19 cellular contexts compared by ENCODE assay signal in genomic region chr5:172598251-172599203, GRCh38. TPM values are rescaled to one million over a fixed set of nuclear protein-coding genes. Genes with fewer than 3 reads are reported as not detected.
A peak's percentile ranks its signal among the peaks of the same experiment; 100 is the strongest.
DNase-seq lines count a peak whose midpoint lies in the region; ATAC-seq and TF ChIP-seq lines count a peak whose summit lies in the region.
"Had no signal": no experiment of that assay in that cellular context is flagged by ENCODE, and none has a peak within 500 bp of the region (broad histone marks: within the 10 kb centered on the region; RNA-seq: fewer than 3 reads in every experiment).

No MANE protein-coding gene starts in this region.

- TF ChIP-seq EP300 in esophagus muscularis mucosa (IDR thresholded peaks at IDR 0.05) = no peak

- H3K4me3 ChIP-seq in left ventricle myocardium inferior = no peak overlapping the region
- no peak overlapping the region for H3K4me3 ChIP-seq in esophagus muscularis mucosa
- H3K4me3 ChIP-seq in parathyroid adenoma (ENCODE audit: low read depth, low read length) = no peak overlapping the region
- H3K4me3 ChIP-seq in WERI-Rb-1 (ENCODE audit: low read depth, low read length) = no peak overlapping the region
- no peak overlapping the region for H3K4me3 ChIP-seq in breast epithelium
- H3K4me3 ChIP-seq: PC-9, SJSA1 had no signal

- no peak overlapping the region for H2AFZ ChIP-seq in parathyroid adenoma
- H2AFZ ChIP-seq: PC-9 had no signal

- 83% methylated on average over 17 of the region's 18 CpGs for WGBS in esophagus muscularis mucosa

- H3K9me3 ChIP-seq in left ventricle myocardium inferior (replicated peaks) (no peaks in the 10 kb centered on the region), esophagus muscularis mucosa (no peaks in the 10 kb centered on the region), parathyroid adenoma (ENCODE audit: control insufficient read depth, low read length) (no peaks in the 10 kb centered on the region), WERI-Rb-1 (ENCODE audit: severe bottlenecking) (no peaks in the 10 kb centered on the region), breast epithelium (no peaks in the 10 kb centered on the region)

- H3K27me3 ChIP-seq in left ventricle myocardium inferior (ENCODE audit: low read depth) = no peaks in the 10 kb centered on the region
- H3K27me3 ChIP-seq in esophagus muscularis mucosa = no peaks in the 10 kb centered on the region
- H3K27me3 ChIP-seq in parathyroid adenoma (ENCODE audit: control insufficient read depth, insufficient read depth, low read length) = no peaks in the 10 kb centered on the region
- H3K27me3 ChIP-seq in WERI-Rb-1 (ENCODE audit: insufficient read depth, low read depth, severe bottlenecking) = no peaks in the 10 kb centered on the region
- H3K27me3 ChIP-seq in breast epithelium = no peaks in the 10 kb centered on the region
- H3K27me3 ChIP-seq: SJSA1 had no signal

- no peak for DNase-seq in left ventricle myocardium inferior
- DNase-seq in Right ventricle myocardium superior = no peak
- no peak for DNase-seq in esophagus muscularis mucosa (ENCODE audit: extremely low spot score)
- no peak for DNase-seq in NCI-H2171 (lab: John Stamatoyannopoulos, UW)
- no peak for DNase-seq in WERI-Rb-1
- no peak for DNase-seq in breast epithelium (ENCODE audit: low spot score in 2 of 2)
- DNase-seq: DMS79, GOT3, KBM-7, NCI-H1105, NCI-H187 treated with DMSO at 0.1 percent for 48 hours, NCI-H345, NCI-H526, PC-9 had no signal

- intact Hi-C loops in left ventricle myocardium inferior (cut with micrococcal nuclease) (no loop called here), Right ventricle myocardium superior (cut with DNase I) (no loop called here), esophagus muscularis mucosa (cut with DNase I) (no loop called here), breast epithelium (cut with DNase I; ENCODE audit: low total_unique reads) (loop anchor here (5.0 kb wide), 1 partner anchor 1956 kb away; no protein-coding TSS in a partner anchor)

- TF ChIP-seq POLR2A in esophagus muscularis mucosa (IDR thresholded peaks at IDR 0.05; ENCODE audit: low read depth) (no peak), breast epithelium (IDR thresholded peaks at IDR 0.05) (no peak)

- no peaks in the 10 kb centered on the region for H3K79me2 ChIP-seq in parathyroid adenoma

- H3K4me1 ChIP-seq in left ventricle myocardium inferior (peaks cover 60% of the 10 kb centered on the region), esophagus muscularis mucosa (peaks cover 29 to 45% (median 39%) of the 10 kb centered on the region in 4 donors), parathyroid adenoma (no peaks in the 10 kb centered on the region), breast epithelium (peaks cover 0 to 7% of the 10 kb centered on the region in 2 donors)

- TF ChIP-seq CTCF in left ventricle myocardium inferior (IDR thresholded peaks at IDR 0.05; ENCODE audit: borderline replicate concordance) (no peak), esophagus muscularis mucosa (IDR thresholded peaks at IDR 0.05) (no peak), parathyroid adenoma (IDR thresholded peaks at IDR 0.05) (no peak), WERI-Rb-1 (IDR thresholded peaks at IDR 0.05; ENCODE audit: low read depth, low read length) (no peak), breast epithelium (IDR thresholded peaks at IDR 0.05) (no peak)

- no peak overlapping the region for H3K9ac ChIP-seq in parathyroid adenoma

- H3K36me3 ChIP-seq in left ventricle myocardium inferior = no peaks in the 10 kb centered on the region
- H3K36me3 ChIP-seq in esophagus muscularis mucosa = no peaks in the 10 kb centered on the region
- no peaks in the 10 kb centered on the region for H3K36me3 ChIP-seq in parathyroid adenoma (ENCODE audit: control insufficient read depth, insufficient read depth, low read length)
- H3K36me3 ChIP-seq in WERI-Rb-1 = no peaks in the 10 kb centered on the region
- H3K36me3 ChIP-seq in breast epithelium = no peaks in the 10 kb centered on the region
- H3K36me3 ChIP-seq: SJSA1 had no signal

- H3K4me2 ChIP-seq in parathyroid adenoma (ENCODE audit: low read length) = no peak overlapping the region
- H3K4me2 ChIP-seq: PC-9 had no signal

- H3K27ac ChIP-seq in left ventricle myocardium inferior (replicated peaks) (peak overlapping the region; percentile 89), esophagus muscularis mucosa (replicated peaks in 1 of 4) (peak overlapping the region in 3 of 4 donors; percentile 18 to 60 (median 37)), parathyroid adenoma (peak overlapping the region; percentile 36), WERI-Rb-1 (no peak overlapping the region), breast epithelium (peak overlapping the region in 1 of 2 donors; percentile 54)
- H3K27ac ChIP-seq: C4-2B, PC-9, RWPE1, SJSA1 had no signal

- ATAC-seq in Right ventricle myocardium superior (ENCODE audit: poor library complexity) (no peak), HG02981 (IDR thresholded peaks at IDR 0.05; ENCODE audit: unreplicated experiment) (no peak)

RNA-seq across cellular contexts. Expression of gene NEURL1B, which starts 42.5 kb away (rescaled TPM):
- total RNA-seq in left ventricle myocardium inferior (24.0 TPM), Right ventricle myocardium superior (28.8 TPM), esophagus muscularis mucosa (10 to 100 TPM; 34.1 to 87.1 (median 60.2) TPM), breast epithelium (10 to 100 TPM in 1 of 3 donors, 1 to 10 TPM in 2; 6.3 to 17.0 (median 9.9) TPM)
